8 cellular contexts compared by ENCODE assay signal in genomic region chr19:2820112-2820702, GRCh38. TPM values are rescaled to one million over a fixed set of nuclear protein-coding genes. Genes with fewer than 3 reads are reported as not detected.
DNase-seq lines count a peak whose midpoint lies in the region; ATAC-seq and TF ChIP-seq lines count a peak whose summit lies in the region.

No MANE protein-coding gene starts in this region.

- ATAC-seq in esophagus mucosa (peak; percentile 25), GM19467 (IDR thresholded peaks at IDR 0.05; ENCODE audit: unreplicated experiment) (no peak)

- H3K4me3 ChIP-seq in HFF-Myc (replicated peaks; ENCODE audit: low read depth, low read length) (peak overlapping the region; percentile 72), SK-N-SH (ENCODE audit: low read depth in 2 of 2, low read length in 1 of 2) (peak overlapping the region; percentile 72 to 79), neural progenitor cell (peak overlapping the region; percentile 95)

- CTCF ChIA-PET in SK-N-SH (lab: Yijun Ruan, JAX) = interaction anchor here (0.8 to 2.6 kb wide), 15 partner anchors 10 to 325 kb away, joined by 3 to 13 read pairs (median 4); partner anchors contain the start of genes SLC39A3, THOP1, ZNF555 and ZNF57

- no peaks in the 10 kb centered on the region for H3K27me3 ChIP-seq in SK-N-SH (ENCODE audit: insufficient read depth)
- H3K27me3 ChIP-seq in neural progenitor cell = no peaks in the 10 kb centered on the region

- H3K4me3 Mint-ChIP-seq in neural progenitor cell = peak overlapping the region; percentile 94

- TF ChIP-seq CTCF in HFF-Myc (IDR thresholded peaks at IDR 0.05; ENCODE audit: low read depth, low read length, missing control alignments) = no peak
- TF ChIP-seq CTCF in SK-N-SH (IDR thresholded peaks at IDR 0.05) = no peak
- TF ChIP-seq CTCF in neural progenitor cell (IDR thresholded peaks at IDR 0.05) = no peak

- no peaks in the 10 kb centered on the region for H3K36me3 ChIP-seq in SK-N-SH (replicated peaks in 1 of 2; ENCODE audit: control insufficient read depth in 1 of 2, insufficient read depth in 2 of 2, low read length in 1 of 2)
- no peaks in the 10 kb centered on the region for H3K36me3 ChIP-seq in neural progenitor cell

- POLR2A ChIA-PET in SK-N-SH (lab: Yijun Ruan, JAX) = interaction anchor here (0.9 kb wide), 1 partner anchor 131 kb away, joined by 3 read pairs; no protein-coding TSS in a partner anchor

- H3K27ac ChIP-seq in SK-N-SH (ENCODE audit: low read depth in 2 of 2, low read length in 1 of 2) = peak overlapping the region in 1 of 2 experiments; percentile 17; a peak in 1 of 4 replicates
- H3K27ac ChIP-seq in neural progenitor cell = no peak overlapping the region

- no peak for TF ChIP-seq RAD21 in SK-N-SH (IDR thresholded peaks at IDR 0.05; ENCODE audit: low read length)

- DNase-seq in ELR (ENCODE audit: low read depth) (peak; percentile 40), HFF-Myc (ENCODE audit: extremely low read depth, low read depth) (no peak), SK-N-SH (peak; percentile 70), neural progenitor cell (ENCODE audit: low spot score) (peak; percentile 71), iPS-NIHi11 (ENCODE audit: low spot score) (no peak), NCI-H2196 (lab: John Stamatoyannopoulos, UW; ENCODE audit: unreplicated experiment) (no peak)

- H3K9ac ChIP-seq in SK-N-SH = peak overlapping the region; percentile 66
- peak overlapping the region; percentile 66 for H3K9ac ChIP-seq in neural progenitor cell

- no peak overlapping the region for H3K27ac Mint-ChIP-seq in neural progenitor cell

- H4K20me1 ChIP-seq in SK-N-SH (ENCODE audit: insufficient read depth) (no peaks in the 10 kb centered on the region), neural progenitor cell (ENCODE audit: low read depth) (peaks cover 2% of the 10 kb centered on the region)

- H3K4me1 ChIP-seq in SK-N-SH (ENCODE audit: control insufficient read depth in 1 of 2, insufficient read depth in 2 of 2, low read depth in 1 of 2, low read length in 1 of 2) = peaks cover 0 to 3% of the 10 kb centered on the region in 2 experiments; a peak in 1 of 4 replicates
- no peaks in the 10 kb centered on the region for H3K4me1 ChIP-seq in neural progenitor cell

- peaks cover 2% of the 10 kb centered on the region for H3K4me1 Mint-ChIP-seq in neural progenitor cell

- H2AFZ ChIP-seq in SK-N-SH (ENCODE audit: low read depth) (0 out of 2 replicates have a peak overlapping the region, but pooled peaks have one; percentile 91), neural progenitor cell (replicated peaks) (peak overlapping the region; percentile 78)

- peaks cover 14% of the 10 kb centered on the region for H3K36me3 Mint-ChIP-seq in neural progenitor cell

- WGBS in SK-N-SH (ENCODE audit: low lambda C conversion rate) = 2% methylated on average over 17 of the region's 36 CpGs

- no peaks in the 10 kb centered on the region for H3K9me2 ChIP-seq in SK-N-SH

- H3K27me3 Mint-ChIP-seq in neural progenitor cell (ENCODE audit: insufficient read depth, low read depth) = peaks cover 6% of the 10 kb centered on the region

- H3K79me2 ChIP-seq in SK-N-SH (ENCODE audit: insufficient read depth) (no peaks in the 10 kb centered on the region), neural progenitor cell (ENCODE audit: low read depth) (peaks cover 6% of the 10 kb centered on the region)

- H3K9me3 ChIP-seq in SK-N-SH (no peaks in the 10 kb centered on the region), neural progenitor cell (ENCODE audit: low read depth) (no peaks in the 10 kb centered on the region)

- no peak for TF ChIP-seq EP300 in SK-N-SH (IDR thresholded peaks at IDR 0.05; ENCODE audit: borderline replicate concordance in 1 of 2, low read depth in 1 of 2, low read length in 1 of 2)

- H3K9me3 Mint-ChIP-seq in neural progenitor cell = peaks cover 6% of the 10 kb centered on the region

- peak overlapping the region; percentile 94 for H3K4me2 ChIP-seq in SK-N-SH
- peak overlapping the region; percentile 100 for H3K4me2 ChIP-seq in neural progenitor cell

- H3F3A ChIP-seq in SK-N-SH (replicated peaks; ENCODE audit: insufficient read depth) = no peaks in the 10 kb centered on the region
- no peaks in the 10 kb centered on the region for H3F3A ChIP-seq in neural progenitor cell (ENCODE audit: low read depth)

TF ChIP-seq in SK-N-SH, 30 proteins besides CTCF, POLR2A, EP300 and RAD21:
- TF ChIP-seq CHD2 (IDR thresholded peaks at IDR 0.05; ENCODE audit: low read length, partially characterized antibody) (no peak), ELF1 (IDR thresholded peaks at IDR 0.05) (no peak), FOSL2 (IDR thresholded peaks at IDR 0.05; ENCODE audit: borderline replicate concordance, low read depth) (no peak), MXI1 (IDR thresholded peaks at IDR 0.05; ENCODE audit: low read depth, low read length) (no peak), GATA2 (CRISPR knock-in tag; IDR thresholded peaks at IDR 0.05) (no peak), SIN3A (IDR thresholded peaks at IDR 0.05; ENCODE audit: borderline replicate concordance, low read depth, low read length) (no peak), MEF2A (IDR thresholded peaks at IDR 0.05; ENCODE audit: borderline replicate concordance, low read depth) (no peak), SMC3 (IDR thresholded peaks at IDR 0.05; ENCODE audit: low read depth, low read length) (no peak), GABPA (IDR thresholded peaks at IDR 0.05; ENCODE audit: low read depth) (no peak)
- TF ChIP-seq, protein P1, sequence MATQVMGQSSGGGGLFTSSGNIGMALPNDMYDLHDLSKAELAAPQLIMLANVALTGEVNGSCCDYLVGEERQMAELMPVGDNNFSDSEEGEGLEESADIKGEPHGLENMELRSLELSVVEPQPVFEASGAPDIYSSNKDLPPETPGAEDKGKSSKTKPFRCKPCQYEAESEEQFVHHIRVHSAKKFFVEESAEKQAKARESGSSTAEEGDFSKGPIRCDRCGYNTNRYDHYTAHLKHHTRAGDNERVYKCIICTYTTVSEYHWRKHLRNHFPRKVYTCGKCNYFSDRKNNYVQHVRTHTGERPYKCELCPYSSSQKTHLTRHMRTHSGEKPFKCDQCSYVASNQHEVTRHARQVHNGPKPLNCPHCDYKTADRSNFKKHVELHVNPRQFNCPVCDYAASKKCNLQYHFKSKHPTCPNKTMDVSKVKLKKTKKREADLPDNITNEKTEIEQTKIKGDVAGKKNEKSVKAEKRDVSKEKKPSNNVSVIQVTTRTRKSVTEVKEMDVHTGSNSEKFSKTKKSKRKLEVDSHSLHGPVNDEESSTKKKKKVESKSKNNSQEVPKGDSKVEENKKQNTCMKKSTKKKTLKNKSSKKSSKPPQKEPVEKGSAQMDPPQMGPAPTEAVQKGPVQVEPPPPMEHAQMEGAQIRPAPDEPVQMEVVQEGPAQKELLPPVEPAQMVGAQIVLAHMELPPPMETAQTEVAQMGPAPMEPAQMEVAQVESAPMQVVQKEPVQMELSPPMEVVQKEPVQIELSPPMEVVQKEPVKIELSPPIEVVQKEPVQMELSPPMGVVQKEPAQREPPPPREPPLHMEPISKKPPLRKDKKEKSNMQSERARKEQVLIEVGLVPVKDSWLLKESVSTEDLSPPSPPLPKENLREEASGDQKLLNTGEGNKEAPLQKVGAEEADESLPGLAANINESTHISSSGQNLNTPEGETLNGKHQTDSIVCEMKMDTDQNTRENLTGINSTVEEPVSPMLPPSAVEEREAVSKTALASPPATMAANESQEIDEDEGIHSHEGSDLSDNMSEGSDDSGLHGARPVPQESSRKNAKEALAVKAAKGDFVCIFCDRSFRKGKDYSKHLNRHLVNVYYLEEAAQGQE (IDR thresholded peaks at IDR 0.05; ENCODE audit: low read depth, low read length) = no peak

RNA-seq across cellular contexts. Expression of gene ZNF554, which starts 0.5 kb away (rescaled TPM):
- polyA plus RNA-seq in SK-N-SH (2012; rRNA removed) = 1.7 and 2.1 TPM in 2 replicates
- 1.1 and 1.3 TPM in 2 replicates for polyA plus RNA-seq in SK-N-SH (2012; cell fraction: cytosol; rRNA removed)
- polyA plus RNA-seq in SK-N-SH (2012; cell fraction: nucleus; rRNA removed) = 5.6 and 5.8 TPM in 2 replicates
- total RNA-seq in esophagus mucosa = 2.7 TPM
- 10.1 and 11.0 TPM in 2 replicates for total RNA-seq in neural progenitor cell (ENCODE audit: low replicate concordance)

RNA-seq across cellular contexts. Expression of gene ZNF555, which starts 21.1 kb away (rescaled TPM):
- polyA plus RNA-seq in SK-N-SH (2012; rRNA removed) = 1.4 and 2.2 TPM in 2 replicates
- polyA plus RNA-seq in SK-N-SH (2012; cell fraction: cytosol; rRNA removed) = 1.8 and 2.1 TPM in 2 replicates
- polyA plus RNA-seq in SK-N-SH (2012; cell fraction: nucleus; rRNA removed) = 2.0 and 3.1 TPM in 2 replicates
- total RNA-seq in esophagus mucosa = 1.7 TPM
- 14.6 and 18.8 TPM in 2 replicates for total RNA-seq in neural progenitor cell (ENCODE audit: low replicate concordance)

RNA-seq across cellular contexts. Expression of gene THOP1, which starts 34.9 kb away (rescaled TPM):
- 124 and 138 TPM in 2 replicates for polyA plus RNA-seq in SK-N-SH (2012; rRNA removed)
- polyA plus RNA-seq in SK-N-SH (2012; cell fraction: cytosol; rRNA removed) = 57.3 and 90.2 TPM in 2 replicates
- 210 and 269 TPM in 2 replicates for polyA plus RNA-seq in SK-N-SH (2012; cell fraction: nucleus; rRNA removed)
- total RNA-seq in esophagus mucosa = 50.3 TPM
- total RNA-seq in neural progenitor cell (ENCODE audit: low replicate concordance) = 105 and 222 TPM in 2 replicates

RNA-seq across cellular contexts. Expression of gene SGTA, which starts 37.1 kb away (rescaled TPM):
- polyA plus RNA-seq in SK-N-SH (2012; rRNA removed) = 60.4 and 78.4 TPM in 2 replicates
- 31.1 and 45.4 TPM in 2 replicates for polyA plus RNA-seq in SK-N-SH (2012; cell fraction: cytosol; rRNA removed)
- polyA plus RNA-seq in SK-N-SH (2012; cell fraction: nucleus; rRNA removed) = 58.8 and 85.2 TPM in 2 replicates
- 32.4 TPM for total RNA-seq in esophagus mucosa
- total RNA-seq in neural progenitor cell (ENCODE audit: low replicate concordance) = 30.9 and 75.4 TPM in 2 replicates

RNA-seq across cellular contexts. Expression of gene ZNF556, which starts 46.9 kb away (rescaled TPM):
- 0.46 and 0.67 TPM in 2 replicates for polyA plus RNA-seq in SK-N-SH (2012; rRNA removed)
- 0.63 and 0.71 TPM in 2 replicates for polyA plus RNA-seq in SK-N-SH (2012; cell fraction: cytosol; rRNA removed)
- polyA plus RNA-seq in SK-N-SH (2012; cell fraction: nucleus; rRNA removed) = 0.87 and 1.0 TPM in 2 replicates
- total RNA-seq in esophagus mucosa = 0.60 TPM
- total RNA-seq in neural progenitor cell (ENCODE audit: low replicate concordance) = 0.25 TPM in 1 of 2 replicates, not detected in the other

Comparison
In these comparisons a context has a peak if more than half of its experiments do, and no peak if none do; other contexts are left out.
1. DNase-seq: peak in ELR (single experiment), SK-N-SH (single experiment) and neural progenitor cell (single experiment); none in HFF-Myc (single experiment), iPS-NIHi11 (single experiment) and NCI-H2196 (single experiment).
2. Peak in every context shown above with its lines, with median percentiles within 50 percentile points of each other: H3K4me3 ChIP-seq.